ENCODE assay signal across 9 cellular contexts in the genomic region with DNA sequence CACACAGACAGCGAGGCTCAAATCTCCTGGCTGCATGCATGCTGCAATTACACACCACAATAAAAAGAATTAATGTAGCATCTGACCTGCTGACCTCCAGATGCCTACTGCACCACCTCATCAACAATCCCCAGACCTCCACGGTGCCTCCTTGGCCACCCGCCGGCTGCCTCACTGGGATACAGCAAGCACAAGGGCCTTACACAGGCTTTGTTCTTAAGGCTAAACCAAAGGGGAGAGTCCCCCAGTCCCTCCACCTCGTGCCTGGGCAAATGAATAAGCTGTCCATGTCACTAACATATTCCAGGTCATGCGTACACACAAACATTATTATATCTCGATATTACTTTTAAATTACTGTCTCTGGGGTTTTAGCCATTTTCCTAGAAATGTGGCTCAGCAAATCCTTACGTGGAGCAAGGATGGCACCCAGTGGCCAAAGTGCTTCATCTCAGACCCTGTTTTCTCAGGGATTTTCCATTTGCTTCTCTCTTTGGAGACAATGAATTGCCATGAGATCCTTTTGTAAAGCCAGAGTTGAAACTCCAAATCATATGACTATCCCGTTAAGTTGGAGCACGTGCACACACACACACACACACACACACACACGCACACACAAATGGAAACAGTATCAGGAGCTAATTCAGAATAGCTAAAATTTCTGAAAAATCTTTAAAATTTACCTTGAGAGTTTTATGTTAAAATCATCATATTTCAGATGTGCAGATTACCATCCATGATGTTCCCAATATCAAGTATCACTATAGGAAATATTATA.
DNase-seq lines count a peak whose midpoint lies in the region; ATAC-seq, FAIRE-seq and TF ChIP-seq lines count a peak whose summit lies in the region.
"Had no signal": no experiment of that assay in that cellular context is flagged by ENCODE, and none has a peak within 500 bp of the region (broad histone marks: within the 10 kb centered on the region; RNA-seq: fewer than 3 reads in every experiment).

No MANE protein-coding gene starts in this region.

- POLR2A ChIA-PET in GM12878 (lab: Charles Lee) = interaction anchor here (0.7 kb wide), 1 partner anchor 1022 kb away, joined by 3 read pairs; no protein-coding TSS in a partner anchor

- RAD21 ChIA-PET in GM12878 (lab: Charles Lee; ENCODE audit: unreplicated experiment) = no interaction called here

- no peaks in the 10 kb centered on the region for H3K79me2 ChIP-seq in GM12878 (ENCODE audit: control insufficient read depth, insufficient read depth, low read length)

- H3K27ac ChIP-seq in GM12878 (ENCODE audit: control insufficient read depth, insufficient read depth) (no peak overlapping the region), aorta (ENCODE audit: low read depth in 1 of 2, low read length in 2 of 2) (no peak overlapping the region)

- intact Hi-C loops in GM12878 (cut with micrococcal nuclease; ENCODE audit: unreplicated experiment) = no loop called here
- intact Hi-C loops in aorta (cut with DNase I) = no loop called here

- no peak overlapping the region for H3K4me2 ChIP-seq in GM12878 (ENCODE audit: control insufficient read depth, insufficient read depth)

- no peak overlapping the region for H3K4me3 Mint-ChIP-seq in activated T-cell treated with anti-CD3 and anti-CD28 coated beads, Interleukin-2, amount 50 U/mL, for 4 hours
- H3K4me3 Mint-ChIP-seq: T-helper 1 cell treated with Interleukin-12 subunit alpha and Interleukin-12 subunit beta and Interleukin-4 antibody, amounts not matched to agents 30 μg/mL and 1 μg/mL, for 36 hours had no signal

- H3K4me3 ChIP-seq in GM12878 (no peak overlapping the region), aorta (ENCODE audit: low read length in 2 of 2) (no peak overlapping the region)

- FAIRE-seq in GM12878 (lab: Jason Lieb, UNC) = no peak

- peak; percentile 53 for TF ChIP-seq RAD21 in GM12878 (IDR thresholded peaks at IDR 0.05; ENCODE audit: insufficient read depth, low read depth, low read length)

- TF ChIP-seq POLR2A in GM12878 (IDR thresholded peaks at IDR 0.05; ENCODE audit: low read depth, low read length) = no peak

- ATAC-seq in GM12878 (no peak), aorta (ENCODE audit: low FRiP score) (peak; percentile 62), GM21367 (IDR thresholded peaks at IDR 0.05; ENCODE audit: unreplicated experiment) (no peak), HG02840 (IDR thresholded peaks at IDR 0.05; ENCODE audit: low FRiP score, unreplicated experiment) (no peak)
- no peak for ATAC-seq in activated T-cell treated with anti-CD3 and anti-CD28 coated beads, Interleukin-2, amount 50 U/mL, for 4 hours

- H3K4me1 Mint-ChIP-seq in activated T-cell treated with anti-CD3 and anti-CD28 coated beads, Interleukin-2, amount 50 U/mL, for 4 hours (ENCODE audit: low read depth) = peaks cover 6% of the 10 kb centered on the region

- CTCF ChIA-PET in GM12878 (lab: Yijun Ruan, JAX) = interaction anchor here (1.7 kb wide), 1 partner anchor 423 kb away, joined by 11 read pairs; no protein-coding TSS in a partner anchor

- DNase-seq in ELR (ENCODE audit: low read depth) = peak; percentile 60
- DNase-seq in NCI-H2081 treated with DMSO at 0.1 percent for 48 hours (lab: John Stamatoyannopoulos, UW) = peak; percentile 2
- no peak for DNase-seq in GM12878 (ENCODE audit: low read depth, low spot score)
- peak; percentile 76 for DNase-seq in kidney glomerular epithelial cell (lab: John Stamatoyannopoulos, UW)
- no peak for DNase-seq in aorta
- no peak for DNase-seq in activated T-cell treated with anti-CD3 and anti-CD28 coated beads, Interleukin-2, amount 50 U/mL, for 4 hours

- TF ChIP-seq EP300 in GM12878 (IDR thresholded peaks at IDR 0.05; ENCODE audit: borderline replicate concordance in 1 of 2, control insufficient read depth in 1 of 2, low read depth in 2 of 2, low read length in 2 of 2) = no peak

- no TSS peak for BruUV-seq in GM12878 (replicated peaks; lab: Mats Ljungman, UMichigan)

- H3K9me3 Mint-ChIP-seq in activated T-cell treated with anti-CD3 and anti-CD28 coated beads, Interleukin-2, amount 50 U/mL, for 4 hours = no peaks in the 10 kb centered on the region
- H3K9me3 Mint-ChIP-seq: T-helper 1 cell treated with Interleukin-12 subunit alpha and Interleukin-12 subunit beta and Interleukin-4 antibody, amounts not matched to agents 30 μg/mL and 1 μg/mL, for 36 hours had no signal

- no peaks in the 10 kb centered on the region for H4K20me1 ChIP-seq in GM12878 (ENCODE audit: control insufficient read depth, insufficient read depth)

- H3K9me3 ChIP-seq in GM12878 (replicated peaks; ENCODE audit: control insufficient read depth, insufficient read depth, low read length) (no peaks in the 10 kb centered on the region), aorta (ENCODE audit: control insufficient read depth, low read length) (no peaks in the 10 kb centered on the region)

- in situ Hi-C loops in GM12878 (cut with MboI) = no loop called here

- H3K27me3 ChIP-seq in GM12878 (replicated peaks in 1 of 2; ENCODE audit: control insufficient read depth in 2 of 2, insufficient read depth in 2 of 2, low read length in 1 of 2) (no peaks in the 10 kb centered on the region; a peak in 1 of 4 replicates), aorta (ENCODE audit: control insufficient read depth in 1 of 2, insufficient read depth in 2 of 2, low read length in 1 of 2) (peaks cover 0 to 2% of the 10 kb centered on the region in 2 donors)

- H3K4me1 ChIP-seq in GM12878 (ENCODE audit: control insufficient read depth, insufficient read depth, low read length) (no peaks in the 10 kb centered on the region), aorta (ENCODE audit: control insufficient read depth in 1 of 2, insufficient read depth in 2 of 2, low read length in 2 of 2) (no peaks in the 10 kb centered on the region)

- peak in 2 of 3 experiments; percentile 14 to 30; a peak in 2 of 6 replicates for TF ChIP-seq CTCF in GM12878 (IDR thresholded peaks at IDR 0.05 in 2 of 3, conservative IDR thresholded peaks at IDR 0.05 in 1 of 3; ENCODE audit: control insufficient read depth in 2 of 3, extremely low read depth in 1 of 3, insufficient read depth in 1 of 3, low read depth in 3 of 3, low read length in 3 of 3)

- 36% methylated on average over 11 of the region's 11 CpGs for WGBS in GM12878 (ENCODE audit: insufficient coverage, insufficient replicate concordance, low lambda C conversion rate, missing lambda C conversion rate)
- 19 to 28% methylated on average over 11 of the region's 11 CpGs for WGBS in aorta, 2 donors

- H3K9ac ChIP-seq in GM12878 (ENCODE audit: control insufficient read depth, insufficient read depth, low read length) = no peak overlapping the region

- no peak overlapping the region for H2AFZ ChIP-seq in GM12878 (ENCODE audit: control insufficient read depth, low read depth, low read length)

- H3K36me3 Mint-ChIP-seq in activated T-cell treated with anti-CD3 and anti-CD28 coated beads, Interleukin-2, amount 50 U/mL, for 4 hours (ENCODE audit: insufficient read depth) = no peaks in the 10 kb centered on the region

- H3K27me3 Mint-ChIP-seq in activated T-cell treated with anti-CD3 and anti-CD28 coated beads, Interleukin-2, amount 50 U/mL, for 4 hours (ENCODE audit: low read depth) = peaks cover 12% of the 10 kb centered on the region

- SMC1A ChIA-PET in GM12878 (lab: Charles Lee; ENCODE audit: uncharacterized antibody, unreplicated experiment) = no interaction called here

- H3K36me3 ChIP-seq in GM12878 (ENCODE audit: control insufficient read depth in 2 of 2, insufficient read depth in 2 of 2, low read length in 1 of 2) (no peaks in the 10 kb centered on the region), aorta (ENCODE audit: control insufficient read depth in 1 of 2, insufficient read depth in 2 of 2, low read length in 1 of 2) (no peaks in the 10 kb centered on the region)

TF ChIP-seq in GM12878, 131 proteins besides CTCF, POLR2A, EP300 and RAD21:
- TF ChIP-seq ZBED1 (IDR thresholded peaks at IDR 0.05; ENCODE audit: borderline replicate concordance) (no peak), CHD4 (IDR thresholded peaks at IDR 0.05) (no peak), ESRRA (IDR thresholded peaks at IDR 0.05; ENCODE audit: low read length) (no peak), RAD51 (IDR thresholded peaks at IDR 0.05) (no peak), PML (IDR thresholded peaks at IDR 0.05; ENCODE audit: low read length) (no peak), RFX5 (IDR thresholded peaks at IDR 0.05; ENCODE audit: low read depth, low read length) (no peak), RCOR1 (conservative IDR thresholded peaks at IDR 0.05; ENCODE audit: low read depth, low read length) (no peak), NFIC (IDR thresholded peaks at IDR 0.05; ENCODE audit: low read depth, low read length) (no peak)

Comparison
In these comparisons a context has a peak if more than half of its experiments do, and no peak if none do; other contexts are left out.
1. DNase-seq: peak in ELR (single experiment), NCI-H2081 treated with DMSO at 0.1 percent for 48 hours (single experiment) and kidney glomerular epithelial cell (single experiment); none in GM12878 (single experiment), aorta (0 of 2) and activated T-cell treated with anti-CD3 and anti-CD28 coated beads, Interleukin-2, amount 50 U/mL, for 4 hours (single experiment).